In genomic region chr1:35488346-35488745, GRCh38 we compare ENCODE assay signal across 1 cellular context.
TF ChIP-seq lines count a peak whose summit lies in the region.

No MANE protein-coding gene starts in this region.

TF ChIP-seq in IMR-90, 13 proteins besides CTCF, POLR2A, EP300 and RAD21 (continued from another document):
- TF ChIP-seq MXI1 (IDR thresholded peaks at IDR 0.05; ENCODE audit: borderline replicate concordance, low read depth, low read length) (no peak), RFX5 (IDR thresholded peaks at IDR 0.05; ENCODE audit: low read depth, low read length) (no peak), NFE2L2 (IDR thresholded peaks at IDR 0.05; ENCODE audit: low read depth, low read length) (no peak), CHD1 (IDR thresholded peaks at IDR 0.05; ENCODE audit: low read depth, low read length) (no peak), ELK1 (IDR thresholded peaks at IDR 0.05; ENCODE audit: borderline replicate concordance, low read depth, low read length) (no peak), MAFK (IDR thresholded peaks at IDR 0.05; ENCODE audit: low read depth, low read length) (no peak), BHLHE40 (IDR thresholded peaks at IDR 0.05; ENCODE audit: low read depth, low read length) (no peak), SMC3 (IDR thresholded peaks at IDR 0.05; ENCODE audit: low read depth, low read length) (no peak)
